In genomic region chr1:39262802-39263201, GRCh38 we compare ENCODE assay signal across 18 cellular contexts. TPM values are rescaled to one million over a fixed set of nuclear protein-coding genes. Genes with fewer than 3 reads are reported as not detected.
A peak's percentile ranks its signal among the peaks of the same experiment; 100 is the strongest.
DNase-seq lines count a peak whose midpoint lies in the region; ATAC-seq and FAIRE-seq lines count a peak whose summit lies in the region.
"Had no signal": no experiment of that assay in that cellular context is flagged by ENCODE, and none has a peak within 500 bp of the region (broad histone marks: within the 10 kb centered on the region; RNA-seq: fewer than 3 reads in every experiment).

No MANE protein-coding gene starts in this region.

- H3K4me3 Mint-ChIP-seq in CD8-positive, alpha-beta memory T cell: peak overlapping the region in 3 of 7 donors; percentile 1 to 22 (median 2)
- no peak overlapping the region for H3K4me3 Mint-ChIP-seq in activated naive CD8-positive, alpha-beta T cell treated with anti-CD3 and anti-CD28 coated beads, Interleukin-2, amount 50 U/mL, for 24 hours
- H3K4me3 Mint-ChIP-seq in natural killer cell treated with Interleukin-12 subunit alpha and Interleukin-12 subunit beta and Interleukin-15 and Interleukin-18, amount 100 ng/mL, for 72 hours: peak overlapping the region; percentile 49
- H3K4me3 Mint-ChIP-seq: type B pancreatic cell had no signal

- peaks cover 0 to 46% (median 12%) of the 10 kb centered on the region in 3 donors for H3K36me3 Mint-ChIP-seq in CD8-positive, alpha-beta memory T cell
- H3K36me3 Mint-ChIP-seq in activated naive CD8-positive, alpha-beta T cell treated with anti-CD3 and anti-CD28 coated beads, Interleukin-2, amount 50 U/mL, for 24 hours (ENCODE audit: low read depth): peaks cover 18% of the 10 kb centered on the region
- H3K36me3 Mint-ChIP-seq in natural killer cell treated with Interleukin-12 subunit alpha and Interleukin-12 subunit beta and Interleukin-15 and Interleukin-18, amount 100 ng/mL, for 72 hours: no peaks in the 10 kb centered on the region

- H3K4me1 Mint-ChIP-seq in CD8-positive, alpha-beta memory T cell: peaks cover 60 to 84% (median 73%) of the 10 kb centered on the region in 3 donors
- peaks cover 59% of the 10 kb centered on the region for H3K4me1 Mint-ChIP-seq in activated naive CD8-positive, alpha-beta T cell treated with anti-CD3 and anti-CD28 coated beads, Interleukin-2, amount 50 U/mL, for 24 hours
- H3K4me1 Mint-ChIP-seq in natural killer cell treated with Interleukin-12 subunit alpha and Interleukin-12 subunit beta and Interleukin-15 and Interleukin-18, amount 100 ng/mL, for 72 hours (ENCODE audit: low read depth in 2 of 2): peaks cover 38 to 58% of the 10 kb centered on the region in 2 donors

- peaks cover 14% of the 10 kb centered on the region for H3K36me3 ChIP-seq in CD8-positive, alpha-beta memory T cell (ENCODE audit: insufficient read depth, low read length)

- peak overlapping the region; percentile 31 to 94 (median 70) for H3K27ac Mint-ChIP-seq in CD8-positive, alpha-beta memory T cell
- peak overlapping the region; percentile 65 for H3K27ac Mint-ChIP-seq in activated naive CD8-positive, alpha-beta T cell treated with anti-CD3 and anti-CD28 coated beads, Interleukin-2, amount 50 U/mL, for 24 hours
- H3K27ac Mint-ChIP-seq in natural killer cell treated with Interleukin-12 subunit alpha and Interleukin-12 subunit beta and Interleukin-15 and Interleukin-18, amount 100 ng/mL, for 72 hours: peak overlapping the region; percentile 21 to 69
- H3K27ac Mint-ChIP-seq: type B pancreatic cell had no signal

- peaks cover 40% of the 10 kb centered on the region for H3K4me1 ChIP-seq in CD8-positive, alpha-beta memory T cell (ENCODE audit: insufficient read depth, low read length)

- no peaks in the 10 kb centered on the region for H3K27me3 ChIP-seq in CD8-positive, alpha-beta memory T cell (ENCODE audit: insufficient read depth, low read length, poor library complexity, severe bottlenecking)
- H3K27me3 ChIP-seq: BLaER1 treated with 17β-estradiol and CSF1 and Interleukin-3, amounts not matched to agents 10 nM and 100 nM; heart right ventricle had no signal

- no peak overlapping the region for H3K27ac ChIP-seq in CD8-positive, alpha-beta memory T cell (ENCODE audit: low read depth, low read length)
- H3K27ac ChIP-seq: BLaER1 treated with 17β-estradiol and CSF1 and Interleukin-3, amounts not matched to agents 10 nM and 100 nM; heart right ventricle had no signal

- DNase-seq in CD8-positive, alpha-beta memory T cell: no peak
- DNase-seq in GM18507 (ENCODE audit: extremely low spot score, insufficient read length, low read depth) (no peak), SIG-M5 (lab: John Stamatoyannopoulos, UW) (no peak), activated gamma-delta T cell treated with Interleukin-2 at 50 U/mL for 16 hours (no peak)
- DNase-seq in activated naive CD8-positive, alpha-beta T cell treated with anti-CD3 and anti-CD28 coated beads, Interleukin-2, amount 50 U/mL, for 24 hours: no peak
- no peak for DNase-seq in natural killer cell treated with Interleukin-12 subunit alpha and Interleukin-12 subunit beta and Interleukin-15 and Interleukin-18, amount 100 ng/mL, for 72 hours (ENCODE audit: low spot score)
- DNase-seq: activated CD4-positive, alpha-beta T cell treated with anti-CD3 and anti-CD28 coated beads, Interleukin-2, amount 50 U/mL, for 4 hours; DND-41; heart right ventricle; NCI-H2081 treated with DMSO at 0.1 percent for 48 hours; NCI-H748 treated with DMSO at 0.1 percent for 48 hours; posterior cingulate gyrus had no signal

- H3K9me3 ChIP-seq in CD8-positive, alpha-beta memory T cell (ENCODE audit: low read length): no peaks in the 10 kb centered on the region
- H3K9me3 ChIP-seq: BLaER1 treated with 17β-estradiol and CSF1 and Interleukin-3, amounts not matched to agents 10 nM and 100 nM; heart right ventricle had no signal

- H3K27me3 Mint-ChIP-seq in CD8-positive, alpha-beta memory T cell: no peaks in the 10 kb centered on the region
- no peaks in the 10 kb centered on the region for H3K27me3 Mint-ChIP-seq in activated naive CD8-positive, alpha-beta T cell treated with anti-CD3 and anti-CD28 coated beads, Interleukin-2, amount 50 U/mL, for 24 hours
- no peaks in the 10 kb centered on the region for H3K27me3 Mint-ChIP-seq in natural killer cell treated with Interleukin-12 subunit alpha and Interleukin-12 subunit beta and Interleukin-15 and Interleukin-18, amount 100 ng/mL, for 72 hours
- H3K27me3 Mint-ChIP-seq: type B pancreatic cell had no signal

- peak; percentile 44 for ATAC-seq in activated naive CD8-positive, alpha-beta T cell treated with anti-CD3 and anti-CD28 coated beads, Interleukin-2, amount 50 U/mL, for 24 hours
- ATAC-seq in natural killer cell treated with Interleukin-12 subunit alpha and Interleukin-12 subunit beta and Interleukin-15 and Interleukin-18, amount 100 ng/mL, for 72 hours: peak in 1 of 2 donors; percentile 70
- ATAC-seq in HG03469 (IDR thresholded peaks at IDR 0.05; ENCODE audit: unreplicated experiment): no peak
- ATAC-seq: heart right ventricle had no signal

- H3K4me3 ChIP-seq in CD8-positive, alpha-beta memory T cell (ENCODE audit: low read length): no peak overlapping the region
- H3K4me3 ChIP-seq: BLaER1 treated with 17β-estradiol and CSF1 and Interleukin-3, amounts not matched to agents 10 nM and 100 nM; heart right ventricle had no signal

- no peaks in the 10 kb centered on the region for H3K9me3 Mint-ChIP-seq in CD8-positive, alpha-beta memory T cell
- H3K9me3 Mint-ChIP-seq in activated naive CD8-positive, alpha-beta T cell treated with anti-CD3 and anti-CD28 coated beads, Interleukin-2, amount 50 U/mL, for 24 hours: no peaks in the 10 kb centered on the region
- no peaks in the 10 kb centered on the region for H3K9me3 Mint-ChIP-seq in natural killer cell treated with Interleukin-12 subunit alpha and Interleukin-12 subunit beta and Interleukin-15 and Interleukin-18, amount 100 ng/mL, for 72 hours
- H3K9me3 Mint-ChIP-seq: type B pancreatic cell had no signal

- CTCF ChIA-PET in CD8-positive, alpha-beta memory T cell (lab: Charles Lee): interaction anchor here (1.3 to 8.2 kb wide), 2 partner anchors 71 to 79 kb away, joined by 4 to 214 read pairs; no protein-coding TSS in a partner anchor

- POLR2A ChIA-PET in CD8-positive, alpha-beta memory T cell (lab: Charles Lee): interaction anchor here (0.6 to 0.7 kb wide), 2 partner anchors 10 to 119 kb away, joined by 3 to 9 read pairs; no protein-coding TSS in a partner anchor

- FAIRE-seq in GM18507 (lab: Jason Lieb, UNC): peak; percentile 61
- FAIRE-seq: colon, HTR-8/SVneo, RCC 7860 had no signal

RNA-seq across cellular contexts. Expression of gene MACF1, which starts 58.3 kb away (rescaled TPM):
- 100 to 1,000 TPM; 151 to 154 TPM for total RNA-seq in CD8-positive, alpha-beta memory T cell
- 87.6 TPM for polyA plus RNA-seq in CD8-positive, alpha-beta memory T cell
- 100 to 1,000 TPM; 370 to 514 TPM for total RNA-seq in natural killer cell treated with Interleukin-12 subunit alpha and Interleukin-12 subunit beta and Interleukin-15 and Interleukin-18, amount 100 ng/mL, for 72 hours
